Comparison of ENCODE assay signal across 9 cellular contexts in genomic region chr1:115838805-115839705, GRCh38. TPM values are rescaled to one million over a fixed set of nuclear protein-coding genes. Genes with fewer than 3 reads are reported as not detected.
DNase-seq lines count a peak whose midpoint lies in the region; ATAC-seq and TF ChIP-seq lines count a peak whose summit lies in the region.
"Had no signal": no experiment of that assay in that cellular context is flagged by ENCODE, and none has a peak within 500 bp of the region (broad histone marks: within the 10 kb centered on the region; RNA-seq: fewer than 3 reads in every experiment).

No MANE protein-coding gene starts in this region.

- peak overlapping the region; percentile 60 for H3K27ac Mint-ChIP-seq in activated naive CD8-positive, alpha-beta T cell treated with anti-CD3 and anti-CD28 coated beads, Interleukin-2, amount 10 ng/mL, durations not matched to agents 7 days and 5 days

- TF ChIP-seq POLR2A in sigmoid colon (IDR thresholded peaks at IDR 0.05) = no peak

- H3K36me3 Mint-ChIP-seq in activated naive CD8-positive, alpha-beta T cell treated with anti-CD3 and anti-CD28 coated beads, Interleukin-2, amount 10 ng/mL, durations not matched to agents 7 days and 5 days = no peaks in the 10 kb centered on the region

- no peaks in the 10 kb centered on the region for H3K9me3 Mint-ChIP-seq in activated naive CD8-positive, alpha-beta T cell treated with anti-CD3 and anti-CD28 coated beads, Interleukin-2, amount 10 ng/mL, durations not matched to agents 7 days and 5 days

- H3K27me3 ChIP-seq in iPS DF 6.9 (ENCODE audit: control insufficient read depth, insufficient read depth, low read length) = peaks cover 3% of the 10 kb centered on the region; the same call in 1 of the 2 replicates
- H3K27me3 ChIP-seq in sigmoid colon = peaks cover 36 to 76% (median 47%) of the 10 kb centered on the region in 3 donors

- H3K36me3 ChIP-seq in HEK293 (ENCODE audit: control insufficient read depth in 2 of 2, insufficient read depth in 1 of 2, low read length in 2 of 2) (no peaks in the 10 kb centered on the region), iPS DF 6.9 (ENCODE audit: control insufficient read depth, insufficient read depth, low read length) (no peaks in the 10 kb centered on the region), sigmoid colon (no peaks in the 10 kb centered on the region)

- H3K27me3 Mint-ChIP-seq in activated naive CD8-positive, alpha-beta T cell treated with anti-CD3 and anti-CD28 coated beads, Interleukin-2, amount 10 ng/mL, durations not matched to agents 7 days and 5 days = peaks cover 77% of the 10 kb centered on the region

- peak overlapping the region; percentile 79 for H3K4me3 Mint-ChIP-seq in activated naive CD8-positive, alpha-beta T cell treated with anti-CD3 and anti-CD28 coated beads, Interleukin-2, amount 10 ng/mL, durations not matched to agents 7 days and 5 days

- H3K4me1 ChIP-seq in HEK293 (ENCODE audit: control insufficient read depth, insufficient read depth, low read length) (0 out of 2 replicates have a peak, but pooled peaks cover 2% of the 10 kb centered on the region), iPS DF 6.9 (ENCODE audit: control insufficient read depth, insufficient read depth, low read length) (0 out of 2 replicates have a peak, but pooled peaks cover under 1% of the 10 kb centered on the region), sigmoid colon (peaks cover 0 to 24% (median 23%) of the 10 kb centered on the region in 4 donors)

- TF ChIP-seq CTCF in HEK293 (tag by site-specific recombination; IDR thresholded peaks at IDR 0.05) (no peak), sigmoid colon (IDR thresholded peaks at IDR 0.05) (no peak)

- H3K4me3 ChIP-seq in HEK293 (ENCODE audit: low read depth, low read length) = peak overlapping the region; percentile 66
- peak overlapping the region; percentile 56; the same call in 1 of the 2 replicates for H3K4me3 ChIP-seq in iPS DF 6.9 (ENCODE audit: low read length)
- H3K4me3 ChIP-seq in sigmoid colon = peak overlapping the region in 3 of 4 donors; percentile 19 to 39 (median 32)

- peak; percentile 22 for ATAC-seq in activated naive CD8-positive, alpha-beta T cell treated with anti-CD3 and anti-CD28 coated beads, Interleukin-2, amount 10 ng/mL, durations not matched to agents 7 days and 5 days (ENCODE audit: low read depth)

- no CpG with 5 or more reads among the region's 77 CpGs for WGBS in iPS DF 6.9 (ENCODE audit: insufficient coverage, insufficient read length)
- 1 to 2% methylated on average over 77 of the region's 77 CpGs for WGBS in sigmoid colon, 2 donors

- peaks cover 2% of the 10 kb centered on the region for H3K4me1 Mint-ChIP-seq in activated naive CD8-positive, alpha-beta T cell treated with anti-CD3 and anti-CD28 coated beads, Interleukin-2, amount 10 ng/mL, durations not matched to agents 7 days and 5 days

- no peak for TF ChIP-seq EP300 in sigmoid colon (IDR thresholded peaks at IDR 0.05)

- CTCF ChIA-PET in HEK293 (lab: Yijun Ruan, JAX) = interaction anchor here (0.6 kb wide), 1 partner anchor 144 kb away, joined by 5 read pairs; no protein-coding TSS in a partner anchor

- POLR2A ChIA-PET in HEK293 (lab: Yijun Ruan, JAX) = interaction anchor here (1.0 to 1.1 kb wide), 2 partner anchors 10 to 139 kb away, joined by 3 to 5 read pairs; no protein-coding TSS in a partner anchor
- POLR2A ChIA-PET in activated naive CD8-positive, alpha-beta T cell treated with anti-CD3 and anti-CD28 coated beads, Interleukin-2, amount 10 ng/mL, durations not matched to agents 7 days and 5 days (lab: Charles Lee) = no interaction called here

- intact Hi-C loops in sigmoid colon (cut with DNase I) = no loop called here

- H3K27ac ChIP-seq in HEK293 (ENCODE audit: extremely low read depth, low read depth, low read length) = peak overlapping the region; percentile 59
- H3K27ac ChIP-seq in iPS DF 6.9 (ENCODE audit: low read length) = no peak overlapping the region
- no peak overlapping the region for H3K27ac ChIP-seq in sigmoid colon

- H3K9me3 ChIP-seq in HEK293 (ENCODE audit: control insufficient read depth, insufficient read depth, low read depth, low read length) (no peaks in the 10 kb centered on the region), iPS DF 6.9 (ENCODE audit: control insufficient read depth, insufficient read depth, low read length) (no peaks in the 10 kb centered on the region), sigmoid colon (no peaks in the 10 kb centered on the region)

- DNase-seq in Ammon's horn (ENCODE audit: low spot score) (peak; percentile 38), iPS DF 6.9 (ENCODE audit: low read depth, low spot score) (no peak), sigmoid colon (no peak), SW 1271 (lab: John Stamatoyannopoulos, UW) (no peak), NCI-H2029 (lab: John Stamatoyannopoulos, UW) (no peak)
- peak; percentile 49 for DNase-seq in activated naive CD8-positive, alpha-beta T cell treated with anti-CD3 and anti-CD28 coated beads, Interleukin-2, amount 10 ng/mL, durations not matched to agents 7 days and 5 days
- no peak for DNase-seq in stimulated activated CD4-positive, alpha-beta T cell treated with anti-CD3 and anti-CD28 coated beads, Interleukin-1b, Interleukin-23, amount 100 ng/mL, for 48 hours

TF ChIP-seq in HEK293, 187 proteins besides CTCF, POLR2A, EP300 and RAD21:
- TF ChIP-seq ZNF785 (tag by site-specific recombination; IDR thresholded peaks at IDR 0.05) (no peak), ZNF707 (tag by site-specific recombination; IDR thresholded peaks at IDR 0.05) (no peak), SCRT1 (tag by site-specific recombination; IDR thresholded peaks at IDR 0.05; ENCODE audit: borderline replicate concordance) (no peak), PBX3 (CRISPR knock-in tag; IDR thresholded peaks at IDR 0.05) (no peak), REPIN1 (tag by site-specific recombination; IDR thresholded peaks at IDR 0.05; ENCODE audit: low read depth) (no peak), ZNF558 (tag by site-specific recombination; IDR thresholded peaks at IDR 0.05) (no peak), RBAK (tag by site-specific recombination; IDR thresholded peaks at IDR 0.05) (no peak), ZNF670 (tag by site-specific recombination; IDR thresholded peaks at IDR 0.05; ENCODE audit: low read depth) (no peak), ZBTB48 (tag by site-specific recombination; IDR thresholded peaks at IDR 0.05) (no peak), ZNF114 (tag by site-specific recombination; IDR thresholded peaks at IDR 0.05) (no peak), ZNF175 (tag by site-specific recombination; IDR thresholded peaks at IDR 0.05) (no peak), ZSCAN23 (tag by site-specific recombination; IDR thresholded peaks at IDR 0.05) (no peak), ZNF302 (tag by site-specific recombination; IDR thresholded peaks at IDR 0.05; ENCODE audit: low read depth) (no peak)

RNA-seq across cellular contexts. Expression of gene NHLH2, which starts 1.9 kb away (rescaled TPM):
- total RNA-seq in activated naive CD8-positive, alpha-beta T cell treated with anti-CD3 and anti-CD28 coated beads, Interleukin-2, amount 10 ng/mL, durations not matched to agents 7 days and 5 days = not detected
- under 1 TPM in 1 of 4 donors, not detected in 3; 0.28 TPM for total RNA-seq in sigmoid colon
- polyA plus RNA-seq in sigmoid colon = not detected
- total RNA-seq: dermis microvascular lymphatic vessel endothelial cell had no signal

Comparison
In these comparisons a context has a peak if more than half of its experiments do, and no peak if none do; other contexts are left out.
1. DNase-seq: peak in Ammon's horn (single experiment) and activated naive CD8-positive, alpha-beta T cell treated with anti-CD3 and anti-CD28 coated beads, Interleukin-2, amount 10 ng/mL, durations not matched to agents 7 days and 5 days (single experiment); none in iPS DF 6.9 (single experiment), sigmoid colon (single experiment), SW 1271 (0 of 2), NCI-H2029 (single experiment) and stimulated activated CD4-positive, alpha-beta T cell treated with anti-CD3 and anti-CD28 coated beads, Interleukin-1b, Interleukin-23, amount 100 ng/mL, for 48 hours (single experiment).
2. Peak in every context shown above with its lines, with median percentiles within 50 percentile points of each other: H3K4me3 ChIP-seq.